7 cellular contexts compared by ENCODE assay signal in genomic region chr6:160331753-160332152, GRCh38. TPM values are rescaled to one million over a fixed set of nuclear protein-coding genes. Genes with fewer than 3 reads are reported as not detected.
"Had no signal": no experiment of that assay in that cellular context is flagged by ENCODE, and none has a peak within 500 bp of the region (broad histone marks: within the 10 kb centered on the region; RNA-seq: fewer than 3 reads in every experiment).

No MANE protein-coding gene starts in this region.

- H3K4me3 ChIP-seq: GM23248 had no signal

- DNase-seq: GM23248, H9, HCEC 1CT, IMR-90 had no signal

- H2AFZ ChIP-seq: GM23248 had no signal

- FAIRE-seq: H1, H54, HTR-8/SVneo had no signal

- H3K27ac ChIP-seq: GM23248 had no signal

- H3K9ac ChIP-seq: GM23248 had no signal

RNA-seq across cellular contexts. Expression of gene SLC22A3, which starts 16.4 kb away (rescaled TPM):
- total RNA-seq: GM23248, IMR-90 had no signal
- polyA plus RNA-seq: GM23248, IMR-90 had no signal
